In genomic region chr10:3068968-3069737, GRCh38 we compare ENCODE assay signal across 8 cellular contexts. TPM values are rescaled to one million over a fixed set of nuclear protein-coding genes. Genes with fewer than 3 reads are reported as not detected.
DNase-seq lines count a peak whose midpoint lies in the region; ATAC-seq and TF ChIP-seq lines count a peak whose summit lies in the region.

No MANE protein-coding gene starts in this region.

- no peaks in the 10 kb centered on the region for H3K27me3 ChIP-seq in Caco-2 (replicated peaks; ENCODE audit: control insufficient read depth, insufficient read depth, low read length)

- peaks cover 42% of the 10 kb centered on the region for H3K4me1 Mint-ChIP-seq in Caco-2 (ENCODE audit: low read depth, unreplicated experiment)
- H3K4me1 Mint-ChIP-seq in osteocyte (ENCODE audit: unreplicated experiment): peaks cover 50% of the 10 kb centered on the region

- no peaks in the 10 kb centered on the region for H3K27me3 Mint-ChIP-seq in Caco-2 (ENCODE audit: insufficient read depth, unreplicated experiment)
- no peaks in the 10 kb centered on the region for H3K27me3 Mint-ChIP-seq in osteocyte (ENCODE audit: unreplicated experiment)

- CTCF ChIA-PET in Caco-2 (lab: Charles Lee): interaction anchor here (1.4 kb wide), 1 partner anchor 26 kb away, joined by 7 read pairs; no protein-coding TSS in a partner anchor

- no peaks in the 10 kb centered on the region for H3K36me3 ChIP-seq in Caco-2 (ENCODE audit: control insufficient read depth, insufficient read depth, low read length)

- ATAC-seq in GM19395 (IDR thresholded peaks at IDR 0.05; ENCODE audit: unreplicated experiment): peak; percentile 23
- peak; percentile 26 for ATAC-seq in HG03521 (IDR thresholded peaks at IDR 0.05; ENCODE audit: unreplicated experiment)

- POLR2A ChIA-PET in Caco-2 (lab: Charles Lee): no interaction called here

- TF ChIP-seq CTCF in Caco-2 (IDR thresholded peaks at IDR 0.05; ENCODE audit: insufficient read depth in 1 of 2, low read depth in 1 of 2, low read length in 1 of 2, severe bottlenecking in 1 of 2, unreplicated experiment in 1 of 2): peak in 1 of 2 experiments; percentile 15
- TF ChIP-seq CTCF in foreskin fibroblast (IDR thresholded peaks at IDR 0.05; ENCODE audit: low read depth, low read length): no peak
- peak; percentile 5 for TF ChIP-seq CTCF in osteocyte (IDR thresholded peaks at IDR 0.05)

- H3K27ac Mint-ChIP-seq in Caco-2 (ENCODE audit: unreplicated experiment) (peak overlapping the region; percentile 64), osteocyte (ENCODE audit: unreplicated experiment) (peak overlapping the region; percentile 79)

- intact Hi-C loops in Caco-2 (cut with micrococcal nuclease; ENCODE audit: unreplicated experiment): loop anchor here (1.0 to 2.0 kb wide), 2 partner anchors 26 to 104 kb away; partner anchors contain the start of gene PITRM1

- H3K4me1 ChIP-seq in Caco-2: peaks cover 39% of the 10 kb centered on the region

- H3K9me3 Mint-ChIP-seq in Caco-2 (ENCODE audit: unreplicated experiment) (no peaks in the 10 kb centered on the region), osteocyte (ENCODE audit: unreplicated experiment) (no peaks in the 10 kb centered on the region)

- no peaks in the 10 kb centered on the region for H3K9me3 ChIP-seq in Caco-2

- H3K4me3 ChIP-seq in Caco-2 (ENCODE audit: low read depth, low read length): peak overlapping the region; percentile 97
- H3K4me3 ChIP-seq in foreskin fibroblast (ENCODE audit: low read depth in 1 of 2, low read length in 2 of 2): peak overlapping the region; percentile 73 to 75

- H3K36me3 Mint-ChIP-seq in Caco-2 (ENCODE audit: insufficient read depth, unreplicated experiment): peaks cover 64% of the 10 kb centered on the region
- peaks cover 18% of the 10 kb centered on the region for H3K36me3 Mint-ChIP-seq in osteocyte (ENCODE audit: unreplicated experiment)

- BruUV-seq in Caco-2 (replicated peaks; lab: Mats Ljungman, UMichigan): no TSS peak

- H3K4me3 Mint-ChIP-seq in Caco-2 (ENCODE audit: unreplicated experiment): peak overlapping the region; percentile 95
- H3K4me3 Mint-ChIP-seq in osteocyte (ENCODE audit: unreplicated experiment): peak overlapping the region; percentile 91

- DNase-seq in Caco-2 (peak in 1 of 2 experiments; percentile 66), foreskin fibroblast (peak in 1 of 2 donors; percentile 44), osteocyte (ENCODE audit: extremely low spot score, unreplicated experiment) (no peak), occipital lobe (lab: John Stamatoyannopoulos, UW) (no peak), NCI-H2029 treated with DMSO at 0.1 percent for 48 hours (lab: John Stamatoyannopoulos, UW) (no peak)
- DNase-seq in activated CD8-positive, alpha-beta memory T cell treated with anti-CD3 and anti-CD28 coated beads, Interleukin-2, amount 50 U/mL, for 48 hours: peak; percentile 73

RNA-seq across cellular contexts. Expression of gene PFKP, which starts 1.8 kb away (rescaled TPM):
- total RNA-seq in Caco-2 (2022): 218 and 234 TPM in 2 replicates
- total RNA-seq in osteocyte: 150 and 158 TPM in 2 replicates
- 76.3 TPM for total RNA-seq in occipital lobe
